23 cellular contexts compared by ENCODE assay signal in the genomic region with DNA sequence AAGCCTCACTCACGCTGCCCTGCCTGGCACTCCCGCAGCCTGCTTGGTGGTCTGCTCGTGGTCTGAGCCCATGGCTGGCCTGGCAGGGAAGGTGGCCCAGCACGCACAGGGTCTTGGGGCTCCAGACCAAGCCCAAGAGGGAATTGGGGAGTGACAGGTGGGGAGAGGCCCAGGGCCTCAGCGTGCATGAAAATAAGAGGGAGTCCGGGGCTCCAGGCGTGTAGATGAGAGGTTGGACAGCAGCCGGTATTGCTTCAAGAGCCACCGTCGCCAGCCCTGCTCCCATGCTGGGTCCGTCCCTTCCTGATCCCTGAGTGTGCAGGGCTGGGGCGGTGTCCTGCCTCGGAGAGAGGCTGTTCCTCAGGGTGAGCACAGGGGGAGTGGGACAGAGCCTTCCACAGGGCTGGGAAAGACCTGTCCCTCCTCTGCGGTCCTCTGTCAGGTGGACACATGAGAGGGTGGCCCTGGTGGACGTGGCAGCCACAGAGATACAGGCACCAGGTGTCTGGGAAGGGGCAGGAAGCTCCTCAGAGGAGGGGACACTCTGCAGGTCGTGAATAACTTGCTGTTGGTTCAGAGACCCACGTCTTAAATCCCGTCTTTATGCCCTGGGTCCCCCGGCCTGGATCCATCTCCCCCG.
"Had no signal": no experiment of that assay in that cellular context is flagged by ENCODE, and none has a peak within 500 bp of the region (broad histone marks: within the 10 kb centered on the region; RNA-seq: fewer than 3 reads in every experiment).

No MANE protein-coding gene starts in this region.

- H3K9me3 Mint-ChIP-seq: activated CD8-positive, alpha-beta T cell treated with anti-CD3 and anti-CD28 coated beads for 36 hours; activated naive CD4-positive, alpha-beta T cell treated with anti-CD3 and anti-CD28 coated beads for 36 hours; activated naive CD8-positive, alpha-beta T cell treated with anti-CD3 and anti-CD28 coated beads, Interleukin-2, amount 10 ng/mL, durations not matched to agents 7 days and 5 days; activated T-cell treated with anti-CD3 and anti-CD28 coated beads, Interleukin-2, amount 50 U/mL, for 4 hours; central memory CD8-positive, alpha-beta T cell; nephron; stimulated activated naive B cell treated with anti-CD40 and anti-IgM and Interleukin-4, amounts not matched to agents 10 μg/mL and 1 μg/mL and 100 μg/mL, for 72 hours; T-helper 1 cell treated with Interleukin-12 subunit alpha and Interleukin-12 subunit beta and Interleukin-4 antibody, amounts not matched to agents 30 μg/mL and 1 μg/mL, for 36 hours had no signal

- H3K4me1 Mint-ChIP-seq: activated naive CD8-positive, alpha-beta T cell treated with anti-CD3 and anti-CD28 coated beads, Interleukin-2, amount 10 ng/mL, durations not matched to agents 7 days and 5 days had no signal

- ATAC-seq: activated CD8-positive, alpha-beta T cell treated with anti-CD3 and anti-CD28 coated beads for 36 hours; activated T-cell treated with anti-CD3 and anti-CD28 coated beads, Interleukin-2, amount 50 U/mL, for 4 hours; gastrocnemius medialis; left lobe of liver; stimulated activated naive B cell treated with anti-CD40 and anti-IgM and Interleukin-4, amounts not matched to agents 10 μg/mL and 1 μg/mL and 100 μg/mL, for 72 hours had no signal

- H3K4me3 Mint-ChIP-seq: activated CD8-positive, alpha-beta T cell treated with anti-CD3 and anti-CD28 coated beads for 36 hours; activated naive CD4-positive, alpha-beta T cell treated with anti-CD3 and anti-CD28 coated beads for 36 hours; activated naive CD8-positive, alpha-beta T cell treated with anti-CD3 and anti-CD28 coated beads, Interleukin-2, amount 10 ng/mL, durations not matched to agents 7 days and 5 days; activated T-cell treated with anti-CD3 and anti-CD28 coated beads, Interleukin-2, amount 50 U/mL, for 4 hours; central memory CD8-positive, alpha-beta T cell; nephron; stimulated activated naive B cell treated with anti-CD40 and anti-IgM and Interleukin-4, amounts not matched to agents 10 μg/mL and 1 μg/mL and 100 μg/mL, for 72 hours; T-helper 1 cell treated with Interleukin-12 subunit alpha and Interleukin-12 subunit beta and Interleukin-4 antibody, amounts not matched to agents 30 μg/mL and 1 μg/mL, for 36 hours had no signal

- H3K27me3 Mint-ChIP-seq: activated CD8-positive, alpha-beta T cell treated with anti-CD3 and anti-CD28 coated beads for 36 hours; activated naive CD8-positive, alpha-beta T cell treated with anti-CD3 and anti-CD28 coated beads, Interleukin-2, amount 10 ng/mL, durations not matched to agents 7 days and 5 days; central memory CD8-positive, alpha-beta T cell; stimulated activated naive B cell treated with anti-CD40 and anti-IgM and Interleukin-4, amounts not matched to agents 10 μg/mL and 1 μg/mL and 100 μg/mL, for 72 hours had no signal

- H3K27ac Mint-ChIP-seq: activated CD8-positive, alpha-beta T cell treated with anti-CD3 and anti-CD28 coated beads for 36 hours; activated naive CD4-positive, alpha-beta T cell treated with anti-CD3 and anti-CD28 coated beads for 36 hours; activated naive CD8-positive, alpha-beta T cell treated with anti-CD3 and anti-CD28 coated beads, Interleukin-2, amount 10 ng/mL, durations not matched to agents 7 days and 5 days; nephron; stimulated activated naive B cell treated with anti-CD40 and anti-IgM and Interleukin-4, amounts not matched to agents 10 μg/mL and 1 μg/mL and 100 μg/mL, for 72 hours; T-helper 1 cell treated with Interleukin-12 subunit alpha and Interleukin-12 subunit beta and Interleukin-4 antibody, amounts not matched to agents 30 μg/mL and 1 μg/mL, for 36 hours had no signal

- H3K36me3 Mint-ChIP-seq: activated naive CD8-positive, alpha-beta T cell treated with anti-CD3 and anti-CD28 coated beads, Interleukin-2, amount 10 ng/mL, durations not matched to agents 7 days and 5 days had no signal

- DNase-seq: activated CD4-positive, alpha-beta T cell treated with anti-CD3 and anti-CD28 coated beads for 1 hour; activated CD4-positive, alpha-beta T cell treated with anti-CD3 and anti-CD28 coated beads, Interleukin-2, amount 50 U/mL, for 1 hour; activated CD8-positive, alpha-beta T cell treated with anti-CD3 and anti-CD28 coated beads for 36 hours; activated naive CD4-positive, alpha-beta T cell treated with anti-CD3 and anti-CD28 coated beads for 36 hours; activated naive CD8-positive, alpha-beta T cell treated with anti-CD3 and anti-CD28 coated beads, Interleukin-2, amount 10 ng/mL, durations not matched to agents 7 days and 5 days; activated T-cell treated with anti-CD3 and anti-CD28 coated beads, Interleukin-2, amount 50 U/mL, for 4 hours; amniotic stem cell; dermis blood vessel endothelial cell; effector CD8-positive, alpha-beta T cell; gastrocnemius medialis; mesenchymal stem cell; retina; SK-N-SH; stimulated activated CD4-positive, alpha-beta T cell treated with anti-CD3 and anti-CD28 coated beads, Interleukin-15, amount 100 ng/mL, for 24 hours; stimulated activated CD4-positive, alpha-beta T cell treated with anti-CD3 and anti-CD28 coated beads, Interleukin-2, amount 100 ng/mL, for 24 hours; stimulated activated naive B cell treated with anti-CD40 and anti-IgM and Interleukin-4, amounts not matched to agents 10 μg/mL and 1 μg/mL and 100 μg/mL, for 72 hours; stomach; SW 1271; T1000 had no signal
